ENCODE assay signal across 8 cellular contexts in the genomic region with DNA sequence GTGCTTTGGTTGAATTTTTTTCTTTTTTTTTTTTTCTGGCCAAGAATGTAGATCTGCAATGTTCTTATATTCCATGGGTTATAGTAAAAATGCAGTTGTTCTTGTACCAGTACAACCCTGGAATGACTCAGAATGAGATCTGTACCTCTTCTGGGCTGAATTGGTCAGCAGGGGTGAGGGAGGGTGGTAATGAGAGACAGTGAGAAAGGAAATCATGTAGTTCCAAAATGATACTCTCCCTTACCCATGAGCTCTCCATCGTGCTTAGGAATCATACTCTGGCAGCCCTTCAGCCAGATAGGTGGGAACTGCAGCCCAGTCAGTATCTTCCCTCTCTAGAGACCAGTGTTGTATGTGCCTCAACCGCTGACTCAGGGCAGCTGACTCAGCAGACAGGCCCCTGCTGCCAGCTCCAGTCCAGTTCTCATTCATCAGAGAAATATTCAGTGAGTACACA. TPM values are rescaled to one million over a fixed set of nuclear protein-coding genes. Genes with fewer than 3 reads are reported as not detected.
DNase-seq lines count a peak whose midpoint lies in the region; ATAC-seq and TF ChIP-seq lines count a peak whose summit lies in the region.

No MANE protein-coding gene starts in this region.

- no peak overlapping the region for H3K4me3 ChIP-seq in left ventricle myocardium inferior

- H3K27me3 Mint-ChIP-seq in activated CD4-positive, alpha-beta T cell treated with anti-CD3 and anti-CD28 coated beads, Interleukin-2, amount 10 ng/mL, durations not matched to agents 24 days and 14 days, result peaks cover 42% of the 10 kb centered on the region
- H3K27me3 Mint-ChIP-seq in activated naive CD8-positive, alpha-beta T cell treated with anti-CD3 and anti-CD28 coated beads for 36 hours, result peaks cover 23% of the 10 kb centered on the region

- peak overlapping the region; percentile 54 for H3K27ac Mint-ChIP-seq in activated CD4-positive, alpha-beta T cell treated with anti-CD3 and anti-CD28 coated beads, Interleukin-2, amount 10 ng/mL, durations not matched to agents 24 days and 14 days
- H3K27ac Mint-ChIP-seq in activated naive CD8-positive, alpha-beta T cell treated with anti-CD3 and anti-CD28 coated beads for 36 hours, result no peak overlapping the region

- no peaks in the 10 kb centered on the region for H3K9me3 Mint-ChIP-seq in activated CD4-positive, alpha-beta T cell treated with anti-CD3 and anti-CD28 coated beads, Interleukin-2, amount 10 ng/mL, durations not matched to agents 24 days and 14 days
- H3K9me3 Mint-ChIP-seq in activated naive CD8-positive, alpha-beta T cell treated with anti-CD3 and anti-CD28 coated beads for 36 hours, result no peaks in the 10 kb centered on the region

- no peak for DNase-seq in activated CD4-positive, alpha-beta T cell treated with anti-CD3 and anti-CD28 coated beads, Interleukin-2, amount 10 ng/mL, durations not matched to agents 24 days and 14 days
- no peak for DNase-seq in activated CD4-positive, alpha-beta T cell treated with anti-CD3 and anti-CD28 coated beads for 4 hours
- peak; percentile 12 for DNase-seq in activated naive CD8-positive, alpha-beta T cell treated with anti-CD3 and anti-CD28 coated beads for 36 hours
- DNase-seq in left ventricle myocardium inferior, result peak; percentile 53
- DNase-seq in stimulated activated CD8-positive, alpha-beta memory T cell treated with anti-CD3 and anti-CD28 coated beads, Interleukin-4, amount 100 ng/mL, for 48 hours, result peak; percentile 43

- H3K36me3 ChIP-seq in left ventricle myocardium inferior, result no peaks in the 10 kb centered on the region

- H3K27ac ChIP-seq in left ventricle myocardium inferior (replicated peaks), result no peak overlapping the region

- TF ChIP-seq CTCF in left ventricle myocardium inferior (IDR thresholded peaks at IDR 0.05; ENCODE audit: borderline replicate concordance), result no peak

- peaks cover 7% of the 10 kb centered on the region for H3K27me3 ChIP-seq in left ventricle myocardium inferior (ENCODE audit: low read depth)

- peaks cover 32% of the 10 kb centered on the region for H3K4me1 ChIP-seq in left ventricle myocardium inferior

- ATAC-seq in HG03196 (IDR thresholded peaks at IDR 0.05; ENCODE audit: unreplicated experiment), result no peak
- no peak for ATAC-seq in GM19467 (IDR thresholded peaks at IDR 0.05; ENCODE audit: unreplicated experiment)
- ATAC-seq in HG03095 (IDR thresholded peaks at IDR 0.05; ENCODE audit: unreplicated experiment), result no peak

- no peak overlapping the region for H3K4me3 Mint-ChIP-seq in activated CD4-positive, alpha-beta T cell treated with anti-CD3 and anti-CD28 coated beads, Interleukin-2, amount 10 ng/mL, durations not matched to agents 24 days and 14 days
- H3K4me3 Mint-ChIP-seq in activated naive CD8-positive, alpha-beta T cell treated with anti-CD3 and anti-CD28 coated beads for 36 hours, result no peak overlapping the region

- H3K36me3 Mint-ChIP-seq in activated CD4-positive, alpha-beta T cell treated with anti-CD3 and anti-CD28 coated beads, Interleukin-2, amount 10 ng/mL, durations not matched to agents 24 days and 14 days (ENCODE audit: low read depth), result no peaks in the 10 kb centered on the region
- H3K36me3 Mint-ChIP-seq in activated naive CD8-positive, alpha-beta T cell treated with anti-CD3 and anti-CD28 coated beads for 36 hours, result peaks cover 2% of the 10 kb centered on the region

- peaks cover 54% of the 10 kb centered on the region for H3K4me1 Mint-ChIP-seq in activated CD4-positive, alpha-beta T cell treated with anti-CD3 and anti-CD28 coated beads, Interleukin-2, amount 10 ng/mL, durations not matched to agents 24 days and 14 days
- peaks cover 72% of the 10 kb centered on the region for H3K4me1 Mint-ChIP-seq in activated naive CD8-positive, alpha-beta T cell treated with anti-CD3 and anti-CD28 coated beads for 36 hours

- H3K9me3 ChIP-seq in left ventricle myocardium inferior (replicated peaks), result no peaks in the 10 kb centered on the region

- intact Hi-C loops in activated CD4-positive, alpha-beta T cell treated with anti-CD3 and anti-CD28 coated beads, Interleukin-2, amount 10 ng/mL, durations not matched to agents 24 days and 14 days (cut with micrococcal nuclease), result loop anchor here (10.0 kb wide), 4 partner anchors 363 to 1457 kb away; a partner anchor contains a TSS
- intact Hi-C loops in left ventricle myocardium inferior (cut with micrococcal nuclease), result no loop called here

RNA-seq across cellular contexts. Expression of a gene that starts 2.1 kb away (rescaled TPM):
- 1.3 and 1.8 TPM in 2 replicates for total RNA-seq in activated CD4-positive, alpha-beta T cell treated with anti-CD3 and anti-CD28 coated beads, Interleukin-2, amount 10 ng/mL, durations not matched to agents 24 days and 14 days
- 1 to 10 TPM; 2.0 to 2.3 TPM for total RNA-seq in activated naive CD8-positive, alpha-beta T cell treated with anti-CD3 and anti-CD28 coated beads for 36 hours
- total RNA-seq in left ventricle myocardium inferior, result 5.2 TPM

Comparison
In these comparisons a context has a peak if more than half of its experiments do, and no peak if none do; other contexts are left out.
1. DNase-seq: peak in activated naive CD8-positive, alpha-beta T cell treated with anti-CD3 and anti-CD28 coated beads for 36 hours (single experiment), left ventricle myocardium inferior (single experiment) and stimulated activated CD8-positive, alpha-beta memory T cell treated with anti-CD3 and anti-CD28 coated beads, Interleukin-4, amount 100 ng/mL, for 48 hours (single experiment); none in activated CD4-positive, alpha-beta T cell treated with anti-CD3 and anti-CD28 coated beads, Interleukin-2, amount 10 ng/mL, durations not matched to agents 24 days and 14 days (single experiment) and activated CD4-positive, alpha-beta T cell treated with anti-CD3 and anti-CD28 coated beads for 4 hours (0 of 2).